27 cellular contexts compared by ENCODE assay signal in the genomic region with DNA sequence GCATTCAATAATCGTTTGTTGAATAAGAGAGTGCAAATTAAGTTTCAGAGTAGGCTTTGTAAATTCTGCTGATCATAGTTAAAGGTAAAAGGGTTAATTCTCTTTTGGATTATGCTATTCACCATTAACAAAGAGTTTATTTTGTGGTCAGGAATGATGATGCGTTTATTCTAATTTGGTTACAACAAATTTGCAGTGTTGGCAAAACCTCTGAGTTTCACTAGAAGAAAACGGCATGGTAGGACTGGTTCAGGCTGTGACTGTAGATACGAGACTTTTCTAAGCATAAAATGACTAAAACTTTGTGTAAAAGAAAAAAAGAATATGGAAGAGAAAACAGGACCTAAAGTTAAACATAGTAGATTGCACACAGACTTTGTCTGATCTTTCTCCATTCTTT.
"Had no signal": no experiment of that assay in that cellular context is flagged by ENCODE, and none has a peak within 500 bp of the region (broad histone marks: within the 10 kb centered on the region; RNA-seq: fewer than 3 reads in every experiment).

No MANE protein-coding gene starts in this region.

- ATAC-seq: effector memory CD8-positive, alpha-beta T cell; esophagus mucosa; gastrocnemius medialis; heart left ventricle; left cardiac atrium; left lung; left ventricle myocardium superior; lower lobe of right lung; naive thymus-derived CD4-positive, alpha-beta T cell had no signal

- H3K27ac ChIP-seq: colonic mucosa, epithelial cell of prostate, esophagus squamous epithelium, gastrocnemius medialis, heart left ventricle, hepatocyte, left lung, lower lobe of right lung had no signal

- H3K4me1 Mint-ChIP-seq: immature natural killer cell; naive thymus-derived CD4-positive, alpha-beta T cell had no signal

- H3K9me3 ChIP-seq: colonic mucosa, esophagus squamous epithelium, gastrocnemius medialis, heart left ventricle, left lung, lower lobe of right lung had no signal

- H3K27me3 ChIP-seq: colonic mucosa, esophagus squamous epithelium, gastrocnemius medialis, heart left ventricle, hepatocyte, left lung had no signal

- H3K27ac Mint-ChIP-seq: dendritic cell treated with granulocyte-macrophage colony-stimulating factor and Interleukin-4, amounts not matched to agents 40 ng/mL and 50 ng/mL, for 4 days; effector memory CD8-positive, alpha-beta T cell; endodermal cell; immature natural killer cell; naive thymus-derived CD4-positive, alpha-beta T cell had no signal

- H3K79me2 ChIP-seq: hepatocyte had no signal

- H2AFZ ChIP-seq: hepatocyte had no signal

- H3K9me3 Mint-ChIP-seq: dendritic cell treated with granulocyte-macrophage colony-stimulating factor and Interleukin-4, amounts not matched to agents 40 ng/mL and 50 ng/mL, for 4 days; endodermal cell had no signal

- H3K4me1 ChIP-seq: colonic mucosa, esophagus squamous epithelium, gastrocnemius medialis, heart left ventricle, left lung, lower lobe of right lung had no signal

- H3K36me3 Mint-ChIP-seq: immature natural killer cell had no signal

- H3K36me3 ChIP-seq: colonic mucosa, esophagus squamous epithelium, gastrocnemius medialis, heart left ventricle, left lung, lower lobe of right lung had no signal

- DNase-seq: colonic mucosa; cortex of kidney; effector CD8-positive, alpha-beta T cell; effector memory CD8-positive, alpha-beta T cell; endodermal cell; erythroblast; esophagus squamous epithelium; foreskin fibroblast; foreskin melanocyte; gastrocnemius medialis; heart left ventricle; hypothalamus; immature natural killer cell; islet precursor cell; kidney; kidney glomerular epithelial cell; left cardiac atrium; left lung; left ventricle myocardium superior; lower lobe of right lung; mesenchymal stem cell; midbrain; naive thymus-derived CD4-positive, alpha-beta T cell had no signal

- H3K4me3 Mint-ChIP-seq: dendritic cell treated with granulocyte-macrophage colony-stimulating factor and Interleukin-4, amounts not matched to agents 40 ng/mL and 50 ng/mL, for 4 days; effector memory CD8-positive, alpha-beta T cell; endodermal cell; immature natural killer cell; naive thymus-derived CD4-positive, alpha-beta T cell had no signal

- H3K4me2 ChIP-seq: hepatocyte had no signal

- H3K4me3 ChIP-seq: colonic mucosa, esophagus squamous epithelium, gastrocnemius medialis, heart left ventricle, hepatocyte, left lung, lower lobe of right lung had no signal
